ENCODE assay signal across 20 cellular contexts in genomic region chr9:759983-760715, GRCh38.
DNase-seq lines count a peak whose midpoint lies in the region; ATAC-seq, FAIRE-seq and TF ChIP-seq lines count a peak whose summit lies in the region.
"Had no signal": no experiment of that assay in that cellular context is flagged by ENCODE, and none has a peak within 500 bp of the region (broad histone marks: within the 10 kb centered on the region; RNA-seq: fewer than 3 reads in every experiment).

No MANE protein-coding gene starts in this region.

- no peaks in the 10 kb centered on the region for H3K36me3 Mint-ChIP-seq in nephron progenitor cell (ENCODE audit: low read depth)
- H3K36me3 Mint-ChIP-seq: CD8-positive, alpha-beta T cell had no signal

- H3K4me1 Mint-ChIP-seq in nephron progenitor cell, result peaks cover 17% of the 10 kb centered on the region

- H3K4me1 ChIP-seq in BLaER1 (peaks cover 29% of the 10 kb centered on the region), ascending aorta (peaks cover 0 to 17% of the 10 kb centered on the region in 2 donors), thoracic aorta (ENCODE audit: control insufficient read depth in 1 of 2, low read depth in 2 of 2) (peaks cover 4 to 51% of the 10 kb centered on the region in 2 donors)

- DNase-seq in ascending aorta (ENCODE audit: low spot score in 2 of 2) (peak in 1 of 2 donors; percentile 56), nephron progenitor cell (no peak), thoracic aorta (ENCODE audit: low spot score) (no peak), H54 (ENCODE audit: insufficient read length, low spot score) (no peak), 8988T (no peak)
- DNase-seq: Caco-2; CD8-positive, alpha-beta T cell; Karpas-422; NCI-H1092 treated with DMSO at 0.1 percent for 48 hours; NCI-H1436 treated with DMSO at 0.1 percent for 48 hours; NCI-H187 treated with DMSO at 0.1 percent for 48 hours; NCI-H524; NCI-H748 treated with DMSO at 0.1 percent for 48 hours; SK-N-SH had no signal

- TF ChIP-seq POLR2A in H54 (IDR thresholded peaks at IDR 0.05; ENCODE audit: low read depth, low read length), result no peak

- no peaks in the 10 kb centered on the region for H3K9me3 ChIP-seq in BLaER1
- H3K9me3 ChIP-seq in ascending aorta, result no peaks in the 10 kb centered on the region
- no peaks in the 10 kb centered on the region for H3K9me3 ChIP-seq in thoracic aorta
- H3K9me3 ChIP-seq: Caco-2, SK-N-SH had no signal

- no peak overlapping the region; the same call in 1 of the 2 replicates for H3K27ac ChIP-seq in BLaER1
- H3K27ac ChIP-seq in ascending aorta, result peak overlapping the region; percentile 76 to 78
- H3K27ac ChIP-seq in thoracic aorta, result peak overlapping the region; percentile 66 to 67

- H4K20me1 ChIP-seq in BLaER1, result no peaks in the 10 kb centered on the region

- H3K9ac ChIP-seq in BLaER1, result no peak overlapping the region
- H3K9ac ChIP-seq: SK-N-SH had no signal

- FAIRE-seq in H54 (lab: Jason Lieb, UNC), result no peak
- FAIRE-seq: G401.6, GM12891, GM19239 had no signal

- H3K36me3 ChIP-seq in BLaER1, result no peaks in the 10 kb centered on the region
- H3K36me3 ChIP-seq in ascending aorta, result no peaks in the 10 kb centered on the region
- H3K36me3 ChIP-seq in thoracic aorta, result no peaks in the 10 kb centered on the region

- no peak for TF ChIP-seq CTCF in ascending aorta (IDR thresholded peaks at IDR 0.05)
- no peak for TF ChIP-seq CTCF in nephron progenitor cell (IDR thresholded peaks at IDR 0.05)
- no peak for TF ChIP-seq CTCF in thoracic aorta (IDR thresholded peaks at IDR 0.05)

- ATAC-seq in thoracic aorta (ENCODE audit: insufficient number of reproducible peaks, low FRiP score, low read depth) (no peak), HG02973 (IDR thresholded peaks at IDR 0.05; ENCODE audit: unreplicated experiment) (no peak), GM18870 (IDR thresholded peaks at IDR 0.05; ENCODE audit: unreplicated experiment) (no peak)
- ATAC-seq: CD8-positive, alpha-beta T cell had no signal

- H3K4me2 ChIP-seq in BLaER1, result peak overlapping the region; percentile 47
- H3K4me2 ChIP-seq: SK-N-SH had no signal

- H3K9me3 Mint-ChIP-seq in nephron progenitor cell, result peaks cover 3% of the 10 kb centered on the region
- H3K9me3 Mint-ChIP-seq: CD8-positive, alpha-beta T cell had no signal

- no peak overlapping the region for H3K4me3 ChIP-seq in BLaER1
- no peak overlapping the region for H3K4me3 ChIP-seq in ascending aorta
- no peak overlapping the region for H3K4me3 ChIP-seq in thoracic aorta

- H3K27me3 ChIP-seq in BLaER1 (no peaks in the 10 kb centered on the region), ascending aorta (no peaks in the 10 kb centered on the region), thoracic aorta (replicated peaks; ENCODE audit: insufficient read depth) (no peaks in the 10 kb centered on the region)

- no peak overlapping the region for H3K4me3 Mint-ChIP-seq in nephron progenitor cell
- H3K4me3 Mint-ChIP-seq: CD8-positive, alpha-beta T cell had no signal

- intact Hi-C loops in ascending aorta (cut with DNase I), result loop anchor here (5.0 kb wide), 1 partner anchor 238 kb away; no protein-coding TSS in a partner anchor

- peaks cover 11% of the 10 kb centered on the region for H3K27me3 Mint-ChIP-seq in nephron progenitor cell (ENCODE audit: low read depth, poor library complexity)

- peak overlapping the region; percentile 85 for H3K27ac Mint-ChIP-seq in nephron progenitor cell
- H3K27ac Mint-ChIP-seq: CD8-positive, alpha-beta T cell had no signal
